24 cellular contexts compared by ENCODE assay signal in genomic region chr15:52645916-52646315, GRCh38.
"Had no signal": no experiment of that assay in that cellular context is flagged by ENCODE, and none has a peak within 500 bp of the region (broad histone marks: within the 10 kb centered on the region; RNA-seq: fewer than 3 reads in every experiment).

No MANE protein-coding gene starts in this region.

- DNase-seq: activated CD4-positive, alpha-beta T cell treated with anti-CD3 and anti-CD28 coated beads for 48 hours; activated CD4-positive, alpha-beta T cell treated with anti-CD3 and anti-CD28 coated beads, Interleukin-2, amount 50 U/mL, for 4 hours; activated CD4-positive, CD25-positive, alpha-beta regulatory T cell treated with anti-CD3 and anti-CD28 coated beads, Interleukin-2, amount 50 U/mL, for 72 hours; activated CD8-positive, alpha-beta memory T cell treated with anti-CD3 and anti-CD28 coated beads, Interleukin-2, amount 10 ng/mL, durations not matched to agents 7 days and 5 days; activated naive CD8-positive, alpha-beta T cell treated with anti-CD3 and anti-CD28 coated beads, Interleukin-2, amount 50 U/mL, for 24 hours; activated T-cell treated with anti-CD3 and anti-CD28 coated beads, Interleukin-2, amount 50 U/mL, for 4 hours; amygdala; Karpas-422; NCI-H1105 treated with DMSO at 0.1 percent for 48 hours; NCI-H146; NCI-H187 treated with DMSO at 0.1 percent for 48 hours; NCI-H2081 treated with DMSO at 0.1 percent for 48 hours; NCI-H446; NCI-H524; Peyer's patch; Right ventricle myocardium superior; SJCRH30; SK-N-SH; T-helper 1 cell had no signal

- H3K9me3 Mint-ChIP-seq: activated naive CD4-positive, alpha-beta T cell treated with anti-CD3 and anti-CD28 coated beads, Interleukin-2, amount 50 U/mL, for 72 hours; activated naive CD8-positive, alpha-beta T cell treated with anti-CD3 and anti-CD28 coated beads, Interleukin-2, amount 50 U/mL, for 24 hours; activated T-cell treated with anti-CD3 and anti-CD28 coated beads, Interleukin-2, amount 50 U/mL, for 4 hours; activated T-helper 17 cell treated with anti-CD3 and anti-CD28 coated beads, Interleukin-2, amount 50 U/mL, for 72 hours; brain; central memory CD8-positive, alpha-beta T cell had no signal

- ATAC-seq: activated CD8-positive, alpha-beta memory T cell treated with anti-CD3 and anti-CD28 coated beads, Interleukin-2, amount 10 ng/mL, durations not matched to agents 7 days and 5 days; activated naive CD4-positive, alpha-beta T cell treated with anti-CD3 and anti-CD28 coated beads, Interleukin-2, amount 50 U/mL, for 72 hours; activated naive CD8-positive, alpha-beta T cell treated with anti-CD3 and anti-CD28 coated beads, Interleukin-2, amount 50 U/mL, for 24 hours; activated T-cell treated with anti-CD3 and anti-CD28 coated beads, Interleukin-2, amount 50 U/mL, for 4 hours; activated T-helper 17 cell treated with anti-CD3 and anti-CD28 coated beads, Interleukin-2, amount 50 U/mL, for 72 hours; K562 had no signal

- H3K36me3 Mint-ChIP-seq: activated naive CD4-positive, alpha-beta T cell treated with anti-CD3 and anti-CD28 coated beads, Interleukin-2, amount 50 U/mL, for 72 hours had no signal

- H3K27me3 Mint-ChIP-seq: activated CD8-positive, alpha-beta memory T cell treated with anti-CD3 and anti-CD28 coated beads, Interleukin-2, amount 10 ng/mL, durations not matched to agents 7 days and 5 days; activated naive CD8-positive, alpha-beta T cell treated with anti-CD3 and anti-CD28 coated beads, Interleukin-2, amount 50 U/mL, for 24 hours; activated T-helper 17 cell treated with anti-CD3 and anti-CD28 coated beads, Interleukin-2, amount 50 U/mL, for 72 hours; central memory CD8-positive, alpha-beta T cell had no signal

- H3K4me3 Mint-ChIP-seq: activated CD8-positive, alpha-beta memory T cell treated with anti-CD3 and anti-CD28 coated beads, Interleukin-2, amount 10 ng/mL, durations not matched to agents 7 days and 5 days; activated naive CD8-positive, alpha-beta T cell treated with anti-CD3 and anti-CD28 coated beads, Interleukin-2, amount 50 U/mL, for 24 hours; activated T-cell treated with anti-CD3 and anti-CD28 coated beads, Interleukin-2, amount 50 U/mL, for 4 hours; activated T-helper 17 cell treated with anti-CD3 and anti-CD28 coated beads, Interleukin-2, amount 50 U/mL, for 72 hours; brain; central memory CD8-positive, alpha-beta T cell had no signal

- H3K27ac Mint-ChIP-seq: activated CD8-positive, alpha-beta memory T cell treated with anti-CD3 and anti-CD28 coated beads, Interleukin-2, amount 10 ng/mL, durations not matched to agents 7 days and 5 days; activated naive CD4-positive, alpha-beta T cell treated with anti-CD3 and anti-CD28 coated beads, Interleukin-2, amount 50 U/mL, for 72 hours; activated naive CD8-positive, alpha-beta T cell treated with anti-CD3 and anti-CD28 coated beads, Interleukin-2, amount 50 U/mL, for 24 hours; activated T-helper 17 cell treated with anti-CD3 and anti-CD28 coated beads, Interleukin-2, amount 50 U/mL, for 72 hours; brain had no signal
